In the genomic region with DNA sequence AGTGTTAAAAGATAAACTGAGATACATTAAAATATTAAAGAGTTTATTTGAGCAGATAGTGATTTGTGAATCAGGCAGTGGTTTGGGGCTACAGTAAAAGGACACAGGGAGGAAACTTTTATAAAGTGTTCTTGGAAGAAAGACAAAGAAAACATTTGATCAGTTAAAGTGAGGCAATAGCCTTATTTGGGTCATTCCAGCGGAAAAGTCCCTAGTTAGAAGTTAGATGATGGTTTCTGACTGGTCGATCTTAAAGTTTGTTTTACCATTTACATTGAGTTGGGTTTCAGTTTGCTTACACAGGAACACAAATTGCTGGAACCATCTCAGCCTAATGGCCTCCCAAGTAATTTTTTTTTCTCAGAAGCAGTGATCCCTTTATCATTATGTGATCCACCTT, we compare ENCODE assay signal across 2 cellular contexts.
A peak's percentile ranks its signal among the peaks of the same experiment; 100 is the strongest.
TF ChIP-seq lines count a peak whose summit lies in the region.

No MANE protein-coding gene starts in this region.

TF ChIP-seq in liver, 16 proteins besides CTCF, POLR2A, EP300 and RAD21 (continued from another document):
- TF ChIP-seq, protein P1, sequence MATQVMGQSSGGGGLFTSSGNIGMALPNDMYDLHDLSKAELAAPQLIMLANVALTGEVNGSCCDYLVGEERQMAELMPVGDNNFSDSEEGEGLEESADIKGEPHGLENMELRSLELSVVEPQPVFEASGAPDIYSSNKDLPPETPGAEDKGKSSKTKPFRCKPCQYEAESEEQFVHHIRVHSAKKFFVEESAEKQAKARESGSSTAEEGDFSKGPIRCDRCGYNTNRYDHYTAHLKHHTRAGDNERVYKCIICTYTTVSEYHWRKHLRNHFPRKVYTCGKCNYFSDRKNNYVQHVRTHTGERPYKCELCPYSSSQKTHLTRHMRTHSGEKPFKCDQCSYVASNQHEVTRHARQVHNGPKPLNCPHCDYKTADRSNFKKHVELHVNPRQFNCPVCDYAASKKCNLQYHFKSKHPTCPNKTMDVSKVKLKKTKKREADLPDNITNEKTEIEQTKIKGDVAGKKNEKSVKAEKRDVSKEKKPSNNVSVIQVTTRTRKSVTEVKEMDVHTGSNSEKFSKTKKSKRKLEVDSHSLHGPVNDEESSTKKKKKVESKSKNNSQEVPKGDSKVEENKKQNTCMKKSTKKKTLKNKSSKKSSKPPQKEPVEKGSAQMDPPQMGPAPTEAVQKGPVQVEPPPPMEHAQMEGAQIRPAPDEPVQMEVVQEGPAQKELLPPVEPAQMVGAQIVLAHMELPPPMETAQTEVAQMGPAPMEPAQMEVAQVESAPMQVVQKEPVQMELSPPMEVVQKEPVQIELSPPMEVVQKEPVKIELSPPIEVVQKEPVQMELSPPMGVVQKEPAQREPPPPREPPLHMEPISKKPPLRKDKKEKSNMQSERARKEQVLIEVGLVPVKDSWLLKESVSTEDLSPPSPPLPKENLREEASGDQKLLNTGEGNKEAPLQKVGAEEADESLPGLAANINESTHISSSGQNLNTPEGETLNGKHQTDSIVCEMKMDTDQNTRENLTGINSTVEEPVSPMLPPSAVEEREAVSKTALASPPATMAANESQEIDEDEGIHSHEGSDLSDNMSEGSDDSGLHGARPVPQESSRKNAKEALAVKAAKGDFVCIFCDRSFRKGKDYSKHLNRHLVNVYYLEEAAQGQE (IDR thresholded peaks at IDR 0.05): no peak
- TF ChIP-seq YY1 (IDR thresholded peaks at IDR 0.05): peak; percentile 58
- TF ChIP-seq HNF4A (conservative IDR thresholded peaks at IDR 0.05): peak; percentile 43 to 52

TF ChIP-seq in HepG2, 621 proteins besides CTCF, POLR2A, EP300 and RAD21 (continued from another document):
- TF ChIP-seq ZNF34 (CRISPR knock-in tag; IDR thresholded peaks at IDR 0.05; ENCODE audit: borderline replicate concordance) (no peak), ZNF382 (CRISPR knock-in tag; IDR thresholded peaks at IDR 0.05; ENCODE audit: borderline replicate concordance) (no peak), ELF1 (CRISPR knock-in tag; IDR thresholded peaks at IDR 0.05) (no peak), ATF7-NPFF (CRISPR knock-in tag; IDR thresholded peaks at IDR 0.05; ENCODE audit: low read depth) (no peak), HMG20B (CRISPR knock-in tag; conservative IDR thresholded peaks at IDR 0.05) (no peak), SMARCE1 (IDR thresholded peaks at IDR 0.05; ENCODE audit: borderline replicate concordance) (no peak), ZNF777 (CRISPR knock-in tag; IDR thresholded peaks at IDR 0.05) (no peak), HNRNPH1 (optimal IDR thresholded peaks at IDR 0.05; ENCODE audit: low read depth, low read length) (no peak)
- TF ChIP-seq, protein P2, sequence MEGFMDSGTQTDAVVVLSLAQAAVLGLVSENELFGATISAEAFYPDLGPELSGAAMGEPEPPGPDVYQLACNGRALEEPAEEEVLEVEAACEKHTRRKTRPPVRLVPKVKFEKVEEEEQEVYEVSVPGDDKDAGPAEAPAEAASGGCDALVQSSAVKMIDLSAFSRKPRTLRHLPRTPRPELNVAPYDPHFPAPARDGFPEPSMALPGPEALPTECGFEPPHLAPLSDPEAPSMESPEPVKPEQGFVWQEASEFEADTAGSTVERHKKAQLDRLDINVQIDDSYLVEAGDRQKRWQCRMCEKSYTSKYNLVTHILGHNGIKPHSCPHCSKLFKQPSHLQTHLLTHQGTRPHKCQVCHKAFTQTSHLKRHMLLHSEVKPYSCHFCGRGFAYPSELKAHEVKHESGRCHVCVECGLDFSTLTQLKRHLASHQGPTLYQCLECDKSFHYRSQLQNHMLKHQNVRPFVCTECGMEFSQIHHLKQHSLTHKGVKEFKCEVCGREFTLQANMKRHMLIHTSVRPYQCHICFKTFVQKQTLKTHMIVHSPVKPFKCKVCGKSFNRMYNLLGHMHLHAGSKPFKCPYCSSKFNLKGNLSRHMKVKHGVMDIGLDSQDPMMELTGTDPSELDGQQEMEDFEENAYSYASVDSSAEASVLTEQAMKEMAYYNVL (CRISPR knock-in tag; IDR thresholded peaks at IDR 0.05; ENCODE audit: borderline replicate concordance): no peak
- TF ChIP-seq, protein P3, sequence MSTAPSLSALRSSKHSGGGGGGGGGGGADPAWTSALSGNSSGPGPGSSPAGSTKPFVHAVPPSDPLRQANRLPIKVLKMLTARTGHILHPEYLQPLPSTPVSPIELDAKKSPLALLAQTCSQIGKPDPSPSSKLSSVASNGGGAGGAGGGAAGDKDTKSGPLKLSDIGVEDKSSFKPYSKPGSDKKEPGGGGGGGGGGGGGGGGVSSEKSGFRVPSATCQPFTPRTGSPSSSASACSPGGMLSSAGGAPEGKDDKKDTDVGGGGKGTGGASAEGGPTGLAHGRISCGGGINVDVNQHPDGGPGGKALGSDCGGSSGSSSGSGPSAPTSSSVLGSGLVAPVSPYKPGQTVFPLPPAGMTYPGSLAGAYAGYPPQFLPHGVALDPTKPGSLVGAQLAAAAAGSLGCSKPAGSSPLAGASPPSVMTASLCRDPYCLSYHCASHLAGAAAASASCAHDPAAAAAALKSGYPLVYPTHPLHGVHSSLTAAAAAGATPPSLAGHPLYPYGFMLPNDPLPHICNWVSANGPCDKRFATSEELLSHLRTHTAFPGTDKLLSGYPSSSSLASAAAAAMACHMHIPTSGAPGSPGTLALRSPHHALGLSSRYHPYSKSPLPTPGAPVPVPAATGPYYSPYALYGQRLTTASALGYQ (CRISPR knock-in tag; IDR thresholded peaks at IDR 0.05): no peak
